13 cellular contexts compared by ENCODE assay signal in genomic region chr17:80771612-80772005, GRCh38.
"Had no signal": no experiment of that assay in that cellular context is flagged by ENCODE, and none has a peak within 500 bp of the region (broad histone marks: within the 10 kb centered on the region; RNA-seq: fewer than 3 reads in every experiment).

No MANE protein-coding gene starts in this region.

- H3K27ac ChIP-seq: lower lobe of right lung, thoracic aorta had no signal

- H3K27me3 Mint-ChIP-seq: activated CD8-positive, alpha-beta memory T cell treated with anti-CD3 and anti-CD28 coated beads, Interleukin-2, amount 10 ng/mL, durations not matched to agents 7 days and 5 days; activated T-cell treated with anti-CD3 and anti-CD28 coated beads, Interleukin-2, amount 50 U/mL, for 24 hours had no signal

- ATAC-seq: activated CD8-positive, alpha-beta memory T cell treated with anti-CD3 and anti-CD28 coated beads, Interleukin-2, amount 10 ng/mL, durations not matched to agents 7 days and 5 days; left colon; lower lobe of right lung; SK-N-SH treated with all-trans-retinoic acid at 6 μM for 48 hours; WTC11 had no signal

- H3K9me3 Mint-ChIP-seq: activated T-cell treated with anti-CD3 and anti-CD28 coated beads, Interleukin-2, amount 50 U/mL, for 24 hours; neural crest cell; WTC11 had no signal

- H3K4me1 ChIP-seq: lower lobe of right lung had no signal

- H3K4me3 ChIP-seq: lower lobe of right lung, thoracic aorta had no signal

- H3K36me3 ChIP-seq: thoracic aorta had no signal

- H3K4me3 Mint-ChIP-seq: activated CD8-positive, alpha-beta memory T cell treated with anti-CD3 and anti-CD28 coated beads, Interleukin-2, amount 10 ng/mL, durations not matched to agents 7 days and 5 days; activated T-cell treated with anti-CD3 and anti-CD28 coated beads, Interleukin-2, amount 50 U/mL, for 24 hours; neural crest cell; WTC11 had no signal

- DNase-seq: activated CD8-positive, alpha-beta memory T cell treated with anti-CD3 and anti-CD28 coated beads, Interleukin-2, amount 10 ng/mL, durations not matched to agents 7 days and 5 days; activated gamma-delta T cell treated with Interleukin-2 at 50 U/mL for 16 hours; activated T-cell treated with anti-CD3 and anti-CD28 coated beads, Interleukin-2, amount 50 U/mL, for 24 hours; amniotic stem cell; left colon; lower lobe of right lung; midbrain; stimulated activated CD4-positive, alpha-beta T cell treated with anti-CD3 and anti-CD28 coated beads, Interleukin-12 subunit alpha, Interleukin-12 subunit beta, amount 100 ng/mL, for 4 hours; stimulated activated CD4-positive, alpha-beta T cell treated with anti-CD3 and anti-CD28 coated beads, Interleukin-2, amount 100 ng/mL, for 24 hours had no signal

- H3K9me3 ChIP-seq: lower lobe of right lung, thoracic aorta had no signal
